8 cellular contexts compared by ENCODE assay signal in the genomic region with DNA sequence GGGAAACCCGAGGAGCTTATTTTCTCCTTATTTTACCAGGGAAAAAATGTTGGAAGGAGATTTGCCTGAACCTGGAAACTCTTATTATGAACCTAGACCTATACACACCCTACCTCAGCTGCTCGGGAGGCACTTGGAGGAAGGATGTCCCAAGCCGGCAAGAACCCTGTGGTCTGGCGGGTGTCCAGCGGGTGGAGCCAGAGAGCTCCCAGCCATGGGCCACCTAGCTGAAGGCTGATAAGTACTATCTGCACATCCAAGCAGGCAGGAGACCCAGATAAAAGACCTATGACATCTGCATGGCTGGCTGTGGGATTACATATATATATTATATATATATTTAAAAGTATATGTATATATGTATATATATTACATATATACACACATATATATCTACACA. TPM values are rescaled to one million over a fixed set of nuclear protein-coding genes. Genes with fewer than 3 reads are reported as not detected.
DNase-seq lines count a peak whose midpoint lies in the region; ATAC-seq, FAIRE-seq and TF ChIP-seq lines count a peak whose summit lies in the region.

No MANE protein-coding gene starts in this region.

- ATAC-seq in pancreas (peak; percentile 77 to 97 (median 96)), upper lobe of right lung (peak; percentile 93)

- H3K9me3 ChIP-seq in GM23248 (ENCODE audit: low read depth), result no peaks in the 10 kb centered on the region
- no peaks in the 10 kb centered on the region for H3K9me3 ChIP-seq in Peyer's patch
- H3K9me3 ChIP-seq in pancreas, result no peaks in the 10 kb centered on the region
- no peaks in the 10 kb centered on the region for H3K9me3 ChIP-seq in upper lobe of right lung

- TF ChIP-seq POLR2A in Peyer's patch (IDR thresholded peaks at IDR 0.05), result no peak

- H3F3A ChIP-seq in GM23248 (ENCODE audit: insufficient read depth), result no peaks in the 10 kb centered on the region

- H3K79me2 ChIP-seq in GM23248 (ENCODE audit: insufficient read depth), result no peaks in the 10 kb centered on the region

- in situ Hi-C loops in GM23248 (cut with MboI), result no loop called here

- FAIRE-seq in pancreas (lab: Jason Lieb, UNC), result peak; percentile 32

- H3K9ac ChIP-seq in GM23248, result no peak overlapping the region

- intact Hi-C loops in pancreas (cut with DNase I), result no loop called here
- intact Hi-C loops in upper lobe of right lung (cut with DNase I), result loop anchor here (10.0 kb wide), 1 partner anchor 112 kb away; no protein-coding TSS in a partner anchor

- peak; percentile 88 for DNase-seq in ELF-1 (ENCODE audit: low read depth, low spot score)
- DNase-seq in GM23248, result peak; percentile 79
- DNase-seq in Kasumi-1 (lab: John Stamatoyannopoulos, UW), result peak; percentile 74 to 80
- DNase-seq in Peyer's patch, result peak; percentile 56 to 90 (median 87)
- DNase-seq in activated T-cell treated with anti-CD3 and anti-CD28 coated beads, Interleukin-2, amount 50 U/mL, for 48 hours, result peak; percentile 87 to 89
- DNase-seq in fibroblast of pulmonary artery (ENCODE audit: low read depth), result peak; percentile 70
- peak; percentile 51 to 92 (median 80) for DNase-seq in pancreas
- peak; percentile 87 for DNase-seq in upper lobe of right lung

- no peaks in the 10 kb centered on the region for H3K27me3 ChIP-seq in GM23248 (replicated peaks; ENCODE audit: insufficient read depth)
- H3K27me3 ChIP-seq in Peyer's patch, result no peaks in the 10 kb centered on the region
- H3K27me3 ChIP-seq in pancreas, result no peaks in the 10 kb centered on the region
- H3K27me3 ChIP-seq in upper lobe of right lung, result no peaks in the 10 kb centered on the region

- H2AFZ ChIP-seq in GM23248, result no peak overlapping the region

- TF ChIP-seq CTCF in Peyer's patch (IDR thresholded peaks at IDR 0.05), result peak in 5 of 6 experiments; percentile 26 to 82 (median 75)
- TF ChIP-seq CTCF in fibroblast of pulmonary artery (IDR thresholded peaks at IDR 0.05; ENCODE audit: low read length, missing control alignments), result peak; percentile 83
- TF ChIP-seq CTCF in pancreas (IDR thresholded peaks at IDR 0.05), result peak; percentile 46 to 66 (median 61)
- peak; percentile 66 for TF ChIP-seq CTCF in upper lobe of right lung (IDR thresholded peaks at IDR 0.05)

- H3K4me2 ChIP-seq in GM23248 (ENCODE audit: unreplicated experiment), result no peak overlapping the region

- H3K36me3 ChIP-seq in GM23248 (ENCODE audit: low read depth) (no peaks in the 10 kb centered on the region), Peyer's patch (no peaks in the 10 kb centered on the region), pancreas (no peaks in the 10 kb centered on the region), upper lobe of right lung (no peaks in the 10 kb centered on the region)

- no peaks in the 10 kb centered on the region for H4K20me1 ChIP-seq in GM23248 (ENCODE audit: insufficient read depth)

- no peaks in the 10 kb centered on the region for H3K9me2 ChIP-seq in GM23248 (ENCODE audit: insufficient read depth)

- no peak overlapping the region for H3K4me3 ChIP-seq in GM23248
- no peak overlapping the region for H3K4me3 ChIP-seq in Peyer's patch
- no peak overlapping the region for H3K4me3 ChIP-seq in fibroblast of pulmonary artery (replicated peaks; ENCODE audit: low read depth, low read length)
- no peak overlapping the region for H3K4me3 ChIP-seq in pancreas
- H3K4me3 ChIP-seq in upper lobe of right lung, result no peak overlapping the region

- H3K27ac ChIP-seq in GM23248 (no peak overlapping the region), Peyer's patch (no peak overlapping the region), pancreas (no peak overlapping the region), upper lobe of right lung (no peak overlapping the region)

- peaks cover under 1% of the 10 kb centered on the region; the same call in 1 of the 2 replicates for H3K4me1 ChIP-seq in GM23248 (ENCODE audit: insufficient read depth)
- no peaks in the 10 kb centered on the region for H3K4me1 ChIP-seq in Peyer's patch
- H3K4me1 ChIP-seq in pancreas, result no peaks in the 10 kb centered on the region
- H3K4me1 ChIP-seq in upper lobe of right lung, result no peaks in the 10 kb centered on the region

- 7 to 20% methylated on average over 5 of the region's 5 CpGs for WGBS in GM23248 (ENCODE audit: low coverage in 1 of 2, low lambda C conversion rate in 2 of 2, missing lambda C conversion rate in 2 of 2), 2 experiments
- WGBS in pancreas, 2 donors, result 2 to 3% methylated on average over 5 of the region's 5 CpGs

RNA-seq across cellular contexts. Expression of gene SLC14A1, which starts 1.1 kb away (rescaled TPM):
- total RNA-seq in GM23248 (2014; rRNA removed; shearing (Covaris generic)), result 0.54 and 2.0 TPM in 2 replicates
- polyA plus RNA-seq in GM23248 (2016; fragmentation: Nextera tagmentation; extraction: Ambion mirVana), result 0.29 and 0.53 TPM in 2 replicates
- 1 to 10 TPM in 3 of 4 donors, under 1 TPM in 1; 0.35 to 9.7 (median 1.6) TPM for total RNA-seq in Peyer's patch
- 1 to 10 TPM in 4 of 6 donors, under 1 TPM in 2; 0.79 to 1.9 (median 1.1) TPM for total RNA-seq in pancreas
- polyA plus RNA-seq in pancreas, result 1 to 10 TPM in 1 of 2 donors, under 1 TPM in 1; 0.49 to 2.5 TPM
- 6.0 TPM for total RNA-seq in upper lobe of right lung
